Comparison of ENCODE assay signal across 25 cellular contexts in the genomic region with DNA sequence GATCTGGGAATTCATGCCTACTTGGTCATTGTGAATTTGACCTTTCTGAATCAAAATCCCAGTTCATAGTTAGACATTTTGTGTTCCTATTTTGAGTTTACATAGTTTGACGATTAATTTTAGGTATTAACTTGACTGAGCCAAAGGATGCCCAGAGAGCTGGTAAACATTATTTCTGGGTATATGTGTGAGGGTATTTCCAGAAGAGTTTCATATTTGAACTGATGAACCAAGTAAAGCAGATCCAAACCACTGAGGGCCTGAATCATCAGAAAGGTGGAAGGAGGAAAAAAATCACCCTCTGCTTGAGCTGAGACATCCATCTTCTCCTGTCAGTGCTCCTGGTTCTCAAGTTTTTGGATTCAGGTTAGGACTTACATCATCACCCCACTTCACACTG.
DNase-seq lines count a peak whose midpoint lies in the region; ATAC-seq, FAIRE-seq and TF ChIP-seq lines count a peak whose summit lies in the region.
"Had no signal": no experiment of that assay in that cellular context is flagged by ENCODE, and none has a peak within 500 bp of the region (broad histone marks: within the 10 kb centered on the region; RNA-seq: fewer than 3 reads in every experiment).

No MANE protein-coding gene starts in this region.

- 96% methylated on average over 1 of the region's 1 CpG for WGBS in mesenchymal stem cell

- no peak overlapping the region for H3K4me2 ChIP-seq in mesenchymal stem cell (ENCODE audit: low read length, poor library complexity, severe bottlenecking)
- H3K4me2 ChIP-seq: PC-9 had no signal

- peak; percentile 39 to 65 for ATAC-seq in activated T-cell treated with anti-CD3 and anti-CD28 coated beads, Interleukin-2, amount 50 U/mL, for 4 hours
- ATAC-seq in activated T-helper 17 cell treated with anti-CD3 and anti-CD28 coated beads, Interleukin-2, amount 50 U/mL, for 72 hours (replicated peaks) = peak; percentile 82
- peak; percentile 66 for ATAC-seq in stimulated activated naive CD8-positive, alpha-beta T cell treated with anti-CD3 and anti-CD28 coated beads, Interleukin-15, amount 100 ng/mL, for 72 hours
- ATAC-seq: Right ventricle myocardium inferior had no signal

- H4K91ac ChIP-seq in mesenchymal stem cell (ENCODE audit: low read length) = no peak overlapping the region

- H3K27me3 ChIP-seq in mesenchymal stem cell (ENCODE audit: control insufficient read depth in 1 of 2, insufficient read depth in 1 of 2, low read length in 2 of 2) = peaks cover 0 to 27% of the 10 kb centered on the region in 2 experiments
- H3K27me3 ChIP-seq: BLaER1 treated with 17β-estradiol and CSF1 and Interleukin-3, amounts not matched to agents 10 nM and 100 nM; SJSA1 had no signal

- no peaks in the 10 kb centered on the region for H3K36me3 ChIP-seq in mesenchymal stem cell (ENCODE audit: control insufficient read depth in 1 of 2, insufficient read depth in 2 of 2, low read depth in 1 of 2, low read length in 2 of 2)
- H3K36me3 ChIP-seq: BLaER1 treated with 17β-estradiol and CSF1 and Interleukin-3, amounts not matched to agents 10 nM and 100 nM; SJSA1 had no signal

- H3K79me1 ChIP-seq in mesenchymal stem cell (replicated peaks; ENCODE audit: low read length, poor library complexity, severe bottlenecking) = no peaks in the 10 kb centered on the region

- peak overlapping the region in 1 of 2 experiments; percentile 17 for H2BK12ac ChIP-seq in mesenchymal stem cell (ENCODE audit: low read length in 2 of 2)

- H3K4me1 Mint-ChIP-seq in activated T-cell treated with anti-CD3 and anti-CD28 coated beads, Interleukin-2, amount 50 U/mL, for 4 hours (ENCODE audit: low read depth) = peaks cover 11% of the 10 kb centered on the region
- H3K4me1 Mint-ChIP-seq in activated T-helper 17 cell treated with anti-CD3 and anti-CD28 coated beads, Interleukin-2, amount 50 U/mL, for 72 hours = peaks cover 12% of the 10 kb centered on the region
- peaks cover 31% of the 10 kb centered on the region for H3K4me1 Mint-ChIP-seq in stimulated activated naive CD8-positive, alpha-beta T cell treated with anti-CD3 and anti-CD28 coated beads, Interleukin-15, amount 100 ng/mL, for 72 hours

- peaks cover 8% of the 10 kb centered on the region for H3K9me3 ChIP-seq in mesenchymal stem cell (ENCODE audit: control insufficient read depth, low read length)
- H3K9me3 ChIP-seq: SJSA1 had no signal

- no peak overlapping the region for H3K23ac ChIP-seq in mesenchymal stem cell (ENCODE audit: low read length in 2 of 2)

- H3K4me3 ChIP-seq in mesenchymal stem cell (ENCODE audit: insufficient read depth in 1 of 2, low read depth in 1 of 2, low read length in 2 of 2) = no peak overlapping the region
- H3K4me3 ChIP-seq: BLaER1 treated with 17β-estradiol and CSF1 and Interleukin-3, amounts not matched to agents 10 nM and 100 nM; GM23248; PC-9; SJSA1 had no signal

- no peak overlapping the region for H3K9ac ChIP-seq in mesenchymal stem cell (ENCODE audit: low read length)
- H3K9ac ChIP-seq: GM23248 had no signal

- no peak overlapping the region for H3K4me3 Mint-ChIP-seq in activated T-cell treated with anti-CD3 and anti-CD28 coated beads, Interleukin-2, amount 50 U/mL, for 4 hours
- H3K4me3 Mint-ChIP-seq in activated T-helper 17 cell treated with anti-CD3 and anti-CD28 coated beads, Interleukin-2, amount 50 U/mL, for 72 hours = peak overlapping the region; percentile 21
- no peak overlapping the region for H3K4me3 Mint-ChIP-seq in stimulated activated naive CD8-positive, alpha-beta T cell treated with anti-CD3 and anti-CD28 coated beads, Interleukin-15, amount 100 ng/mL, for 72 hours
- H3K4me3 Mint-ChIP-seq: CD4-positive, alpha-beta memory T cell had no signal

- CTCF ChIA-PET in GM10248 (lab: Yijun Ruan, JAX) = interaction anchor here (1.0 to 4.9 kb wide), 10 partner anchors 10 to 644 kb away, joined by 3 to 36 read pairs (median 14); no protein-coding TSS in a partner anchor

- H2AFZ ChIP-seq in mesenchymal stem cell (ENCODE audit: low read depth, low read length) = no peak overlapping the region
- H2AFZ ChIP-seq: GM23248, PC-9 had no signal

- H2BK5ac ChIP-seq in mesenchymal stem cell (ENCODE audit: low read depth, low read length, poor library complexity, severe bottlenecking) = no peak overlapping the region

- peaks cover 5% of the 10 kb centered on the region for H3K4me1 ChIP-seq in mesenchymal stem cell (ENCODE audit: control insufficient read depth, insufficient read depth, low read depth, low read length)

- H3K27ac Mint-ChIP-seq in activated T-helper 17 cell treated with anti-CD3 and anti-CD28 coated beads, Interleukin-2, amount 50 U/mL, for 72 hours = peak overlapping the region; percentile 43
- no peak overlapping the region for H3K27ac Mint-ChIP-seq in stimulated activated naive CD8-positive, alpha-beta T cell treated with anti-CD3 and anti-CD28 coated beads, Interleukin-15, amount 100 ng/mL, for 72 hours
- H3K27ac Mint-ChIP-seq: CD4-positive, alpha-beta memory T cell had no signal

- H4K8ac ChIP-seq in mesenchymal stem cell (ENCODE audit: low read length) = no peak overlapping the region

- H2BK120ac ChIP-seq in mesenchymal stem cell (ENCODE audit: low read depth, low read length) = no peak overlapping the region

- H3K27ac ChIP-seq in mesenchymal stem cell (ENCODE audit: low read length, poor library complexity, severe bottlenecking) = no peak overlapping the region
- H3K27ac ChIP-seq: BLaER1 treated with 17β-estradiol and CSF1 and Interleukin-3, amounts not matched to agents 10 nM and 100 nM; GM23248; HL-60; PC-9; SJSA1 had no signal

- TF ChIP-seq CTCF in GM10248 (IDR thresholded peaks at IDR 0.05; ENCODE audit: control extremely low read depth, extremely low read depth, low read depth, missing control alignments) = no peak

- no peak overlapping the region for H3K4ac ChIP-seq in mesenchymal stem cell (ENCODE audit: low read depth in 1 of 2, low read length in 2 of 2)

- H2BK15ac ChIP-seq in mesenchymal stem cell (ENCODE audit: low read depth, poor library complexity, severe bottlenecking) = no peak overlapping the region

- H3K27me3 Mint-ChIP-seq in activated T-cell treated with anti-CD3 and anti-CD28 coated beads, Interleukin-2, amount 50 U/mL, for 4 hours (ENCODE audit: low read depth) = peaks cover 4% of the 10 kb centered on the region
- peaks cover 16% of the 10 kb centered on the region for H3K27me3 Mint-ChIP-seq in activated T-helper 17 cell treated with anti-CD3 and anti-CD28 coated beads, Interleukin-2, amount 50 U/mL, for 72 hours
- H3K27me3 Mint-ChIP-seq in stimulated activated naive CD8-positive, alpha-beta T cell treated with anti-CD3 and anti-CD28 coated beads, Interleukin-15, amount 100 ng/mL, for 72 hours = peaks cover 66% of the 10 kb centered on the region

- H2AK5ac ChIP-seq in mesenchymal stem cell (ENCODE audit: low read length, severe bottlenecking) = peak overlapping the region; percentile 87

- POLR2A ChIA-PET in GM10248 (lab: Yijun Ruan, JAX) = no interaction called here

- peaks cover 20% of the 10 kb centered on the region for H3K9me3 Mint-ChIP-seq in activated T-cell treated with anti-CD3 and anti-CD28 coated beads, Interleukin-2, amount 50 U/mL, for 4 hours
- H3K9me3 Mint-ChIP-seq in activated T-helper 17 cell treated with anti-CD3 and anti-CD28 coated beads, Interleukin-2, amount 50 U/mL, for 72 hours = peaks cover 8% of the 10 kb centered on the region
- peaks cover 12 to 16% of the 10 kb centered on the region in 2 donors for H3K9me3 Mint-ChIP-seq in stimulated activated naive CD8-positive, alpha-beta T cell treated with anti-CD3 and anti-CD28 coated beads, Interleukin-15, amount 100 ng/mL, for 72 hours

- no peak overlapping the region for H3K18ac ChIP-seq in mesenchymal stem cell (ENCODE audit: low read depth in 1 of 2, low read length in 2 of 2)

- peaks cover 5% of the 10 kb centered on the region for H3K36me3 Mint-ChIP-seq in activated T-cell treated with anti-CD3 and anti-CD28 coated beads, Interleukin-2, amount 50 U/mL, for 4 hours (ENCODE audit: insufficient read depth)
- no peaks in the 10 kb centered on the region for H3K36me3 Mint-ChIP-seq in activated T-helper 17 cell treated with anti-CD3 and anti-CD28 coated beads, Interleukin-2, amount 50 U/mL, for 72 hours (ENCODE audit: low read depth)

- no peak for DNase-seq in activated T-cell treated with anti-CD3 and anti-CD28 coated beads, Interleukin-2, amount 50 U/mL, for 4 hours
- DNase-seq in activated T-cell treated with anti-CD3 and anti-CD28 coated beads for 4 hours = no peak
- DNase-seq in mesenchymal stem cell = no peak
- no peak for DNase-seq in stimulated activated naive CD8-positive, alpha-beta T cell treated with anti-CD3 and anti-CD28 coated beads, Interleukin-15, amount 100 ng/mL, for 72 hours
- DNase-seq in GM10248 (ENCODE audit: extremely low spot score) = no peak
- DNase-seq in frontal cortex (ENCODE audit: low spot score in 2 of 2) = no peak
- DNase-seq: AML-193; CD4-positive, alpha-beta memory T cell; COR-L47; DMS53; GM23248; H7; Karpas-422; NCI-H2029; NCI-H446 treated with DMSO at 0.1 percent for 48 hours; NCI-H526; NCI-H82; NK-92 treated with Interleukin-12 subunit alpha and Interleukin-12 subunit beta, amount 100 ng/mL, for 24 hours; PC-9 had no signal

- FAIRE-seq in frontal cortex (lab: Jason Lieb, UNC) = no peak
- FAIRE-seq: A204.1 had no signal

- no peak overlapping the region for H3K14ac ChIP-seq in mesenchymal stem cell (ENCODE audit: low read length in 2 of 2)
